ENCODE assay signal across 9 cellular contexts in the genomic region with DNA sequence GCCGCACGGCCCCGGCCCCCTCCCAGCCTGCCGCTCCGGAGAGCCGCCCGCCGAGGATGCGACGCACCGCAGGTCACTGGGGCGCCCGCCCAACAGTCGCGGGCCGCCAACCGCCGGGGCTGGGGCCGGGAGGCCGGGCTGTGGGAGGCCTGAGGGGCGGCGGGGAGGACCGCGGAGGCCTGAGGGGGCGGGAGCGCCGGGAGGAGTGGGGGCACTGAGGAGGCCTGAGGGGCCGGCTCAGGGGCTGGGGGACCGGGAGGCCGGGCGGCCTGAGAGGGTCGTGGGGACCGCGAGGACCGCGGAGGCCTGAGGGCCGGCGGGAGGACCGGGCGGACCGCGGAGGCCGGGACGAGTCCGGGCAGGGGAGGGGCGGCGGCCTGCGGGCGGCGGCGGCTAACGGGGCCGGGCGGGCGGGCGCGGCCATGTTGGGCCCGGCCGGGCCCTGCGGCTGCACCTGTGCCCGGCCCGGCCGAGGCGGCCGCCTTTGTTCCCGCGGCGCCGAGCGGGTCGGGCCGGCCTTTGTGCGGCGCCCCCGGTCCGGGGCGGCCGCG. TPM values are rescaled to one million over a fixed set of nuclear protein-coding genes. Genes with fewer than 3 reads are reported as not detected.
DNase-seq lines count a peak whose midpoint lies in the region; ATAC-seq and TF ChIP-seq lines count a peak whose summit lies in the region.
"Had no signal": no experiment of that assay in that cellular context is flagged by ENCODE, and none has a peak within 500 bp of the region (broad histone marks: within the 10 kb centered on the region; RNA-seq: fewer than 3 reads in every experiment).

No MANE protein-coding gene starts in this region.

- peaks cover 18% of the 10 kb centered on the region for H3K4me1 Mint-ChIP-seq in Calu3 (ENCODE audit: low read depth, unreplicated experiment)

- no peaks in the 10 kb centered on the region for H3K9me3 Mint-ChIP-seq in Calu3 (ENCODE audit: low read depth, unreplicated experiment)
- H3K9me3 Mint-ChIP-seq: T-helper 1 cell treated with Interleukin-12 subunit alpha and Interleukin-12 subunit beta and Interleukin-4 antibody, amounts not matched to agents 30 μg/mL and 1 μg/mL, for 36 hours had no signal

- BruUV-seq in Calu3 (replicated peaks; lab: Mats Ljungman, UMichigan): no TSS peak

- DNase-seq in Calu3 (peak; percentile 34), caudate nucleus (lab: John Stamatoyannopoulos, UW) (peak in 7 of 61 donors; percentile 43 to 54 (median 45)), lung microvascular endothelial cell (ENCODE audit: low read depth in 2 of 2) (peak; percentile 32 to 50), NCI-H510A treated with DMSO at 0.1 percent for 48 hours (lab: John Stamatoyannopoulos, UW) (no peak), kidney glomerular epithelial cell (lab: John Stamatoyannopoulos, UW) (no peak), cerebellar cortex (ENCODE audit: low spot score) (no peak)

- peak overlapping the region; percentile 93 for H3K4me3 Mint-ChIP-seq in Calu3 (ENCODE audit: low read depth, unreplicated experiment)

- H3K27ac Mint-ChIP-seq in Calu3 (ENCODE audit: unreplicated experiment): no peak overlapping the region

- CTCF ChIA-PET in Calu3 (lab: Charles Lee): no interaction called here

- TF ChIP-seq CTCF in Calu3 (IDR thresholded peaks at IDR 0.05; ENCODE audit: unreplicated experiment): no peak

- ATAC-seq in GM19455 (IDR thresholded peaks at IDR 0.05; ENCODE audit: unreplicated experiment): peak; percentile 5
- peak; percentile 8 for ATAC-seq in HG03571 (IDR thresholded peaks at IDR 0.05; ENCODE audit: unreplicated experiment)

- H3K36me3 Mint-ChIP-seq in Calu3 (ENCODE audit: insufficient read depth, unreplicated experiment): peaks cover 16% of the 10 kb centered on the region

- no peaks in the 10 kb centered on the region for H3K27me3 Mint-ChIP-seq in Calu3 (ENCODE audit: unreplicated experiment)

- H3K27ac ChIP-seq in caudate nucleus (ENCODE audit: low read depth, low read length): peak overlapping the region; percentile 62

- intact Hi-C loops in Calu3 (cut with micrococcal nuclease; ENCODE audit: unreplicated experiment): no loop called here

RNA-seq across cellular contexts. Expression of gene NSD2, which starts 0.4 kb away (rescaled TPM):
- total RNA-seq in Calu3 (2022) (96.0 and 104 TPM in 2 replicates), lung microvascular endothelial cell (29.9 and 32.7 TPM in 2 replicates)

RNA-seq across cellular contexts. Expression of gene LETM1, which starts 15.6 kb away (rescaled TPM):
- total RNA-seq in Calu3 (2022) (47.2 and 56.7 TPM in 2 replicates), lung microvascular endothelial cell (48.6 and 70.2 TPM in 2 replicates)

Comparison
In these comparisons a context has a peak if more than half of its experiments do, and no peak if none do; other contexts are left out.
1. DNase-seq: peak in Calu3 (single experiment) and lung microvascular endothelial cell (2 of 2); none in NCI-H510A treated with DMSO at 0.1 percent for 48 hours (single experiment), kidney glomerular epithelial cell (single experiment) and cerebellar cortex (single experiment).